Comparison of ENCODE assay signal across 1 cellular context in genomic region chr1:119286587-119287181, GRCh38.
TF ChIP-seq lines count a peak whose summit lies in the region.

No MANE protein-coding gene starts in this region.

TF ChIP-seq in GM12878, 131 proteins besides CTCF, POLR2A, EP300 and RAD21 (continued from another document):
- 0 out of 2 replicates have a peak, but pooled peaks have one; percentile 35 for TF ChIP-seq ZNF687 (IDR thresholded peaks at IDR 0.05)
